In genomic region chr9:74366111-74366510, GRCh38 we compare ENCODE assay signal across 9 cellular contexts.
"Had no signal": no experiment of that assay in that cellular context is flagged by ENCODE, and none has a peak within 500 bp of the region (broad histone marks: within the 10 kb centered on the region; RNA-seq: fewer than 3 reads in every experiment).

No MANE protein-coding gene starts in this region.

- H3K36me3 Mint-ChIP-seq: IgD-negative memory B cell had no signal

- H3K4me1 ChIP-seq: HAP-1 had no signal

- H3K9me3 Mint-ChIP-seq: IgD-negative memory B cell had no signal

- H3K27ac Mint-ChIP-seq: HFFc6, IgD-negative memory B cell had no signal

- H3K27me3 Mint-ChIP-seq: IgD-negative memory B cell had no signal

- H3K4me3 Mint-ChIP-seq: HFFc6, IgD-negative memory B cell had no signal

- H3K27ac ChIP-seq: GM23248, HL-60 had no signal

- ATAC-seq: HCT116, HepG2 had no signal

- H3K36me3 ChIP-seq: HAP-1 had no signal

- H3K9ac ChIP-seq: GM23248 had no signal

- H3K4me3 ChIP-seq: GM23248, HAP-1 had no signal

- H2AFZ ChIP-seq: GM23248 had no signal

- DNase-seq: GM23248, GOT3, H7, HFFc6 had no signal

- H3K4me1 Mint-ChIP-seq: IgD-negative memory B cell had no signal

- H3K9me3 ChIP-seq: HAP-1 had no signal

- FAIRE-seq: HepG2 had no signal
